In genomic region chr4:87017580-87018061, GRCh38 we compare ENCODE assay signal across 11 cellular contexts.
DNase-seq lines count a peak whose midpoint lies in the region; ATAC-seq and TF ChIP-seq lines count a peak whose summit lies in the region.
"Had no signal": no experiment of that assay in that cellular context is flagged by ENCODE, and none has a peak within 500 bp of the region (broad histone marks: within the 10 kb centered on the region; RNA-seq: fewer than 3 reads in every experiment).

No MANE protein-coding gene starts in this region.

- peaks cover 7 to 18% of the 10 kb centered on the region in 2 experiments for H3K4me1 ChIP-seq in SK-N-SH (ENCODE audit: control insufficient read depth in 1 of 2, insufficient read depth in 2 of 2, low read depth in 1 of 2, low read length in 1 of 2)
- peaks cover 30 to 40% (median 40%) of the 10 kb centered on the region in 3 donors for H3K4me1 ChIP-seq in skeletal muscle tissue (ENCODE audit: control insufficient read depth in 3 of 3, insufficient read depth in 3 of 3, low read length in 3 of 3)

- no peak for DNase-seq in activated CD4-positive, CD25-positive, alpha-beta regulatory T cell (lab: John Stamatoyannopoulos, UW)
- DNase-seq in SK-N-SH (no peak), fibroblast of peridontal ligament (ENCODE audit: extremely low read depth) (peak; percentile 85), NCI-H69 (lab: John Stamatoyannopoulos, UW) (no peak), activated gamma-delta T cell treated with Interleukin-2 at 50 U/mL for 16 hours (no peak), NCI-H510A treated with DMSO at 0.1 percent for 48 hours (lab: John Stamatoyannopoulos, UW) (no peak)
- DNase-seq: activated effector memory CD4-positive, alpha-beta T cell treated with anti-CD3 and anti-CD28 coated beads, Interleukin-2, amount 50 U/mL, for 16 hours; NCI-H187 treated with DMSO at 0.1 percent for 48 hours had no signal

- peak; percentile 81 to 85 for ATAC-seq in activated CD4-positive, CD25-positive, alpha-beta regulatory T cell treated with anti-CD3 and anti-CD28 coated beads, Interleukin-2, amount 50 U/mL, for 24 hours

- no peak for TF ChIP-seq CTCF in SK-N-SH (IDR thresholded peaks at IDR 0.05)

- no peak for TF ChIP-seq RAD21 in SK-N-SH (IDR thresholded peaks at IDR 0.05; ENCODE audit: low read length)

- POLR2A ChIA-PET in SK-N-SH (lab: Yijun Ruan, JAX) = no interaction called here

- H3F3A ChIP-seq in SK-N-SH (replicated peaks; ENCODE audit: insufficient read depth) = no peaks in the 10 kb centered on the region

- WGBS in SK-N-SH (ENCODE audit: low lambda C conversion rate) = 54% methylated on average over 8 of the region's 8 CpGs

- CTCF ChIA-PET in SK-N-SH (lab: Yijun Ruan, JAX) = interaction anchor here (0.6 to 1.5 kb wide), 2 partner anchors 18 to 1285 kb away, joined by 3 read pairs; no protein-coding TSS in a partner anchor

- no peaks in the 10 kb centered on the region for H4K20me1 ChIP-seq in SK-N-SH (ENCODE audit: insufficient read depth)

- no peak for TF ChIP-seq EP300 in SK-N-SH (IDR thresholded peaks at IDR 0.05; ENCODE audit: borderline replicate concordance in 1 of 2, low read depth in 1 of 2, low read length in 1 of 2)

- no peaks in the 10 kb centered on the region for H3K27me3 ChIP-seq in SK-N-SH (ENCODE audit: insufficient read depth)
- no peaks in the 10 kb centered on the region for H3K27me3 ChIP-seq in skeletal muscle tissue (ENCODE audit: control insufficient read depth in 3 of 3, insufficient read depth in 3 of 3, low read length in 3 of 3)

- no peaks in the 10 kb centered on the region for H3K9me2 ChIP-seq in SK-N-SH

- no peak overlapping the region; the same call in 1 of the 2 replicates for H2AFZ ChIP-seq in SK-N-SH (ENCODE audit: low read depth)

- H3K4me3 ChIP-seq in SK-N-SH (ENCODE audit: low read depth in 2 of 2, low read length in 1 of 2) (no peak overlapping the region), skeletal muscle tissue (ENCODE audit: low read length in 3 of 3) (no peak overlapping the region)

- H3K36me3 ChIP-seq in SK-N-SH (replicated peaks in 1 of 2; ENCODE audit: control insufficient read depth in 1 of 2, insufficient read depth in 2 of 2, low read length in 1 of 2) = no peaks in the 10 kb centered on the region
- no peaks in the 10 kb centered on the region for H3K36me3 ChIP-seq in skeletal muscle tissue (ENCODE audit: control insufficient read depth in 3 of 3, insufficient read depth in 3 of 3, low read length in 3 of 3)

- H3K9ac ChIP-seq in SK-N-SH (no peak overlapping the region), skeletal muscle tissue (ENCODE audit: low read depth in 1 of 3, low read length in 3 of 3) (no peak overlapping the region)

- no peak overlapping the region for H3K4me2 ChIP-seq in SK-N-SH

- H3K79me2 ChIP-seq in SK-N-SH (ENCODE audit: insufficient read depth) = peaks cover 68% of the 10 kb centered on the region

- H3K9me3 ChIP-seq in SK-N-SH (no peaks in the 10 kb centered on the region), skeletal muscle tissue (ENCODE audit: control insufficient read depth in 3 of 3, low read length in 3 of 3) (no peaks in the 10 kb centered on the region)

- H3K27ac ChIP-seq in SK-N-SH (ENCODE audit: low read depth in 2 of 2, low read length in 1 of 2) = peak overlapping the region in 1 of 2 experiments; percentile 13; a peak in 1 of 4 replicates
- H3K27ac ChIP-seq in skeletal muscle tissue (ENCODE audit: low read depth, low read length) = peak overlapping the region; percentile 23
- H3K27ac ChIP-seq: HL-60 had no signal

TF ChIP-seq in SK-N-SH, 30 proteins besides CTCF, POLR2A, EP300 and RAD21:
- TF ChIP-seq USF2 (IDR thresholded peaks at IDR 0.05; ENCODE audit: borderline replicate concordance, low read depth, low read length) (no peak), FOSL2 (IDR thresholded peaks at IDR 0.05; ENCODE audit: borderline replicate concordance, low read depth) (peak; percentile 32; the same call in 1 of the 2 replicates)
